ENCODE assay signal across 12 cellular contexts in the genomic region with DNA sequence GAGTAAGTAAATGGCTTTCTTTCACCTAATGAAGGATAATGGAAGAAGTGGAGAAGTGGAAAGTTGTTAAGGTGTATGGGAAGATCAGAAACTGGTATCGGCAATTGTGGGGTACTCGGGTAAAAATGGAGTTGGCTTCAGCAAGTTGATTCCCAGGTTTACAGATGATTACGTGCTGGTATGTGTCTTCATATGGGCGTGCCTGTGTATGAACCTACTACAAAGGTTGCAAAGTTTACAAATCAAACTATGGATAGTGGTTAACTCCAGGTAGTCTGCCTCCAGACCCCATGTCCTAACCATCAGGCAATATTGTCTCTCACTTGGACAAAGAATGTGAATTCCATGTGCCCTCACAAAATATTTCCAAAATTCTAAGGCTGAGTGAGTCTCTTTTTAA. TPM values are rescaled to one million over a fixed set of nuclear protein-coding genes. Genes with fewer than 3 reads are reported as not detected.
A peak's percentile ranks its signal among the peaks of the same experiment; 100 is the strongest.
DNase-seq lines count a peak whose midpoint lies in the region; ATAC-seq, FAIRE-seq and TF ChIP-seq lines count a peak whose summit lies in the region.
"Had no signal": no experiment of that assay in that cellular context is flagged by ENCODE, and none has a peak within 500 bp of the region (broad histone marks: within the 10 kb centered on the region; RNA-seq: fewer than 3 reads in every experiment).

No MANE protein-coding gene starts in this region.

- H3K4me1 Mint-ChIP-seq in astrocyte (ENCODE audit: low read depth, unreplicated experiment) = peaks cover 12% of the 10 kb centered on the region

- H3K36me3 ChIP-seq in DOHH2 (ENCODE audit: control insufficient read depth, low read length) (no peaks in the 10 kb centered on the region), astrocyte (ENCODE audit: insufficient read depth, low read length) (no peaks in the 10 kb centered on the region), kidney (ENCODE audit: control insufficient read depth in 1 of 2, insufficient read depth in 2 of 2, low read length in 2 of 2) (no peaks in the 10 kb centered on the region)
- H3K36me3 ChIP-seq: pancreas, SJSA1 had no signal

- H3K36me3 Mint-ChIP-seq in astrocyte (ENCODE audit: low read depth, unreplicated experiment) = no peaks in the 10 kb centered on the region

- H3F3A ChIP-seq in DOHH2 (ENCODE audit: control insufficient read depth, insufficient read depth) = no peaks in the 10 kb centered on the region

- H3K4me3 ChIP-seq in DOHH2 (ENCODE audit: low read length) = no peak overlapping the region
- no peak overlapping the region for H3K4me3 ChIP-seq in astrocyte (ENCODE audit: insufficient read depth, low read depth, low read length)
- H3K4me3 ChIP-seq in kidney (ENCODE audit: low read length in 2 of 2) = peak overlapping the region; percentile 84 to 88
- H3K4me3 ChIP-seq in skin epidermis = peak overlapping the region in 6 of 7 experiments; percentile 35 to 54 (median 46)
- H3K4me3 ChIP-seq: K562 had no signal

- ATAC-seq in GM18907 (IDR thresholded peaks at IDR 0.05; ENCODE audit: unreplicated experiment) = no peak
- ATAC-seq: K562 had no signal

- H3K9me2 ChIP-seq in DOHH2 (replicated peaks; ENCODE audit: control insufficient read depth, low read length) = no peaks in the 10 kb centered on the region

- H3K27me3 Mint-ChIP-seq in astrocyte (ENCODE audit: low read depth, unreplicated experiment) = no peaks in the 10 kb centered on the region

- H3K27me3 ChIP-seq in DOHH2 (ENCODE audit: control insufficient read depth, low read length) (peaks cover 14% of the 10 kb centered on the region), astrocyte (ENCODE audit: insufficient read depth, low read length) (no peaks in the 10 kb centered on the region)
- H3K27me3 ChIP-seq: pancreas, SJSA1 had no signal

- TF ChIP-seq CTCF in DOHH2 (IDR thresholded peaks at IDR 0.05; ENCODE audit: low read depth, low read length, poor library complexity, severe bottlenecking) (no peak), astrocyte (IDR thresholded peaks at IDR 0.05; ENCODE audit: insufficient read depth, low read depth, low read length) (no peak), kidney (IDR thresholded peaks at IDR 0.05; ENCODE audit: borderline replicate concordance, extremely low read depth, insufficient read depth) (no peak)

- H3K9me3 ChIP-seq in DOHH2 (ENCODE audit: control insufficient read depth, insufficient read depth, low read length) (no peaks in the 10 kb centered on the region), astrocyte (ENCODE audit: insufficient read depth, low read depth, low read length) (no peaks in the 10 kb centered on the region), kidney (ENCODE audit: control insufficient read depth in 1 of 2, low read length in 2 of 2) (no peaks in the 10 kb centered on the region)
- H3K9me3 ChIP-seq: pancreas, SJSA1 had no signal

- DNase-seq in astrocyte (ENCODE audit: low read depth) (no peak), kidney (no peak), SHP77 treated with DMSO at 0.1 percent for 48 hours (lab: John Stamatoyannopoulos, UW) (no peak), T1000 (lab: John Stamatoyannopoulos, UW) (no peak)
- no peak for DNase-seq in stimulated activated naive CD4-positive, alpha-beta T cell (lab: John Stamatoyannopoulos, UW)
- DNase-seq: pancreas had no signal

- no peak overlapping the region for H2AFZ ChIP-seq in astrocyte (ENCODE audit: low read depth, low read length)

- FAIRE-seq in astrocyte (lab: Jason Lieb, UNC) (no peak), kidney (lab: Jason Lieb, UNC) (no peak)
- FAIRE-seq: GM12892, K562 had no signal

- H3K4me1 ChIP-seq in DOHH2 (ENCODE audit: control insufficient read depth, low read length) = peaks cover 12% of the 10 kb centered on the region
- H3K4me1 ChIP-seq in astrocyte (ENCODE audit: insufficient read depth, low read length) = no peaks in the 10 kb centered on the region
- peaks cover 0 to 4% of the 10 kb centered on the region in 2 donors for H3K4me1 ChIP-seq in kidney (ENCODE audit: control insufficient read depth in 1 of 2, insufficient read depth in 1 of 2, low read depth in 1 of 2, low read length in 2 of 2)

- H4K20me1 ChIP-seq in DOHH2 (ENCODE audit: control insufficient read depth, insufficient read depth, low read depth, low read length) (no peaks in the 10 kb centered on the region), astrocyte (ENCODE audit: insufficient read depth, low read length) (no peaks in the 10 kb centered on the region)

- intact Hi-C loops in kidney (cut with DNase I) = no loop called here

- H3K79me2 ChIP-seq in DOHH2 (ENCODE audit: control insufficient read depth, low read length) = no peaks in the 10 kb centered on the region
- no peaks in the 10 kb centered on the region for H3K79me2 ChIP-seq in astrocyte (ENCODE audit: insufficient read depth, low read length)

- H3K4me2 ChIP-seq in DOHH2 (ENCODE audit: low read length) (peak overlapping the region; percentile 65; the same call in 1 of the 2 replicates), astrocyte (ENCODE audit: low read length) (peak overlapping the region; percentile 90)

- no peak overlapping the region for H3K27ac Mint-ChIP-seq in astrocyte (ENCODE audit: unreplicated experiment)

- H3K4me3 Mint-ChIP-seq in astrocyte (ENCODE audit: unreplicated experiment) = no peak overlapping the region

- H3K27ac ChIP-seq in DOHH2 (ENCODE audit: low read depth, low read length) = no peak overlapping the region
- H3K27ac ChIP-seq in astrocyte (ENCODE audit: low read depth, low read length) = no peak overlapping the region
- no peak overlapping the region for H3K27ac ChIP-seq in kidney (ENCODE audit: low read depth in 2 of 2, low read length in 2 of 2)
- H3K27ac ChIP-seq in skin epidermis = peak overlapping the region in 8 of 21 experiments; percentile 10 to 80 (median 68)

- H3K9ac ChIP-seq in astrocyte (ENCODE audit: low read length) (no peak overlapping the region), kidney (ENCODE audit: low read length in 2 of 2) (peak overlapping the region in 1 of 2 donors; percentile 83)

- no peaks in the 10 kb centered on the region for H3K9me3 Mint-ChIP-seq in astrocyte (ENCODE audit: unreplicated experiment)

RNA-seq across cellular contexts. Expression of a gene that starts 0.8 kb away (rescaled TPM):
- total RNA-seq in astrocyte (1.9 and 2.6 TPM in 2 replicates), kidney (22.7 TPM)
- polyA plus RNA-seq in kidney (ENCODE audit: insufficient read depth, low read depth, low replicate concordance) = 5.1 TPM
- total RNA-seq: K562 had no signal

RNA-seq across cellular contexts. Expression of a gene that starts 34.8 kb away (rescaled TPM):
- total RNA-seq in astrocyte (1.2 and 1.7 TPM in 2 replicates), kidney (37.8 TPM)
- polyA plus RNA-seq in kidney (ENCODE audit: insufficient read depth, low read depth, low replicate concordance) = 32.4 TPM
- total RNA-seq: K562 had no signal
- polyA plus RNA-seq: K562 had no signal

Comparison
In these comparisons a context has a peak if more than half of its experiments do, and no peak if none do; other contexts are left out.
1. H3K4me3 ChIP-seq: peak in kidney (2 of 2) and skin epidermis (6 of 7); none in DOHH2 (single experiment) and astrocyte (single experiment).
2. RNA of a gene that starts 34.8 kb away (total RNA-seq): 37.8 TPM in kidney (single experiment); 1.2 to 1.7 TPM in astrocyte; every median in the first group is over 10 times any median in the second.